In the genomic region with DNA sequence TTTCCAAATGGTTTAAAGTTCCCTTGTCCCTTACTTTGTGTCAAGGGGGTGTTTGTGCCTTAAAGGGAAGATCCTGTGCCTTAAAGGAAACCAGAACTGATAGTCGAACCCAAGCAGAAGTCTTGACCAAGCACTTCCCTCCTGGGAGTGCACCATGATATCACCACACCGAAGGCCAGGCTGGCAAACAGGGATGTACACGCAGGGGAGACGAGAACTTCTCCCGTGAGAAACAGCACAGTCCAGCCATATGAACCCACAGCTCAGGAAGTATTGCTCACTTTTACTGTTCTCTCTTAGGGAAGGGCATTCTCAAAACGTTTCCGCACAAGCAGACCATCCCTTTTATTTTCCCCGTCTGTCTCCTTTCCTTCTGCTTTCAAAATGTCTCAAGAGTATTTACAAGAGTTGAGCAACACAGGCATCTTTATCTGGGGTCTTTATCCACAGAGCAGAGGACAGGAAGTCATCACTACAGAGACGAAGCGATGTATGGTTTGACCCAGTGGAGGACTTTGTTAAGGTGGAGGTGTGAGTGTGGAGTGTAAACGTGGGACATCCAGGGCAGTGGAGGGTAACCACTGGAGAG, we compare ENCODE assay signal across 8 cellular contexts. TPM values are rescaled to one million over a fixed set of nuclear protein-coding genes. Genes with fewer than 3 reads are reported as not detected.
DNase-seq lines count a peak whose midpoint lies in the region; ATAC-seq lines count a peak whose summit lies in the region.

No MANE protein-coding gene starts in this region.

- no peaks in the 10 kb centered on the region for H3K27me3 ChIP-seq in stomach smooth muscle (ENCODE audit: control insufficient read depth in 1 of 2, insufficient read depth in 2 of 2, low read length in 2 of 2)

- intact Hi-C loops in activated CD4-positive, alpha-beta T cell treated with anti-CD3 and anti-CD28 coated beads, Interleukin-2, amount 10 ng/mL, durations not matched to agents 24 days and 14 days (cut with micrococcal nuclease): loop anchor here (1.0 to 10.0 kb wide), 6 partner anchors 8 to 1170 kb away; a partner anchor contains a TSS

- peak overlapping the region; percentile 13 to 40 for H3K9ac ChIP-seq in stomach smooth muscle (ENCODE audit: low read length in 2 of 2)

- H3K4me3 Mint-ChIP-seq in activated CD4-positive, alpha-beta T cell treated with anti-CD3 and anti-CD28 coated beads, Interleukin-2, amount 10 ng/mL, durations not matched to agents 24 days and 14 days: peak overlapping the region; percentile 80
- peak overlapping the region; percentile 85 for H3K4me3 Mint-ChIP-seq in activated T-helper 17 cell treated with anti-CD3 and anti-CD28 coated beads, Interleukin-2, amount 50 U/mL, for 72 hours

- H3K27me3 Mint-ChIP-seq in activated CD4-positive, alpha-beta T cell treated with anti-CD3 and anti-CD28 coated beads, Interleukin-2, amount 10 ng/mL, durations not matched to agents 24 days and 14 days: no peaks in the 10 kb centered on the region
- no peaks in the 10 kb centered on the region for H3K27me3 Mint-ChIP-seq in activated T-helper 17 cell treated with anti-CD3 and anti-CD28 coated beads, Interleukin-2, amount 50 U/mL, for 72 hours

- ATAC-seq in activated T-helper 17 cell treated with anti-CD3 and anti-CD28 coated beads, Interleukin-2, amount 50 U/mL, for 72 hours (replicated peaks): peak; percentile 10
- ATAC-seq in HG03565 (IDR thresholded peaks at IDR 0.05; ENCODE audit: unreplicated experiment): no peak

- H3K36me3 ChIP-seq in stomach smooth muscle (ENCODE audit: control insufficient read depth in 2 of 2, insufficient read depth in 2 of 2, low read length in 2 of 2): no peaks in the 10 kb centered on the region

- no peaks in the 10 kb centered on the region for H3K9me3 Mint-ChIP-seq in activated CD4-positive, alpha-beta T cell treated with anti-CD3 and anti-CD28 coated beads, Interleukin-2, amount 10 ng/mL, durations not matched to agents 24 days and 14 days
- H3K9me3 Mint-ChIP-seq in activated T-helper 17 cell treated with anti-CD3 and anti-CD28 coated beads, Interleukin-2, amount 50 U/mL, for 72 hours: no peaks in the 10 kb centered on the region

- peaks cover 23% of the 10 kb centered on the region for H3K4me1 ChIP-seq in stomach smooth muscle (ENCODE audit: control insufficient read depth, insufficient read depth, low read length)

- no peak overlapping the region for H3K27ac ChIP-seq in stomach smooth muscle (ENCODE audit: low read length)

- peaks cover 6% of the 10 kb centered on the region for H3K36me3 Mint-ChIP-seq in activated CD4-positive, alpha-beta T cell treated with anti-CD3 and anti-CD28 coated beads, Interleukin-2, amount 10 ng/mL, durations not matched to agents 24 days and 14 days (ENCODE audit: low read depth)
- peaks cover 19% of the 10 kb centered on the region for H3K36me3 Mint-ChIP-seq in activated T-helper 17 cell treated with anti-CD3 and anti-CD28 coated beads, Interleukin-2, amount 50 U/mL, for 72 hours (ENCODE audit: low read depth)

- peaks cover 66% of the 10 kb centered on the region for H3K4me1 Mint-ChIP-seq in activated CD4-positive, alpha-beta T cell treated with anti-CD3 and anti-CD28 coated beads, Interleukin-2, amount 10 ng/mL, durations not matched to agents 24 days and 14 days
- peaks cover 38% of the 10 kb centered on the region for H3K4me1 Mint-ChIP-seq in activated T-helper 17 cell treated with anti-CD3 and anti-CD28 coated beads, Interleukin-2, amount 50 U/mL, for 72 hours

- H3K9me3 ChIP-seq in stomach smooth muscle (ENCODE audit: control insufficient read depth in 2 of 2, low read length in 2 of 2): no peaks in the 10 kb centered on the region

- peak overlapping the region; percentile 98 for H3K27ac Mint-ChIP-seq in activated CD4-positive, alpha-beta T cell treated with anti-CD3 and anti-CD28 coated beads, Interleukin-2, amount 10 ng/mL, durations not matched to agents 24 days and 14 days
- H3K27ac Mint-ChIP-seq in activated T-helper 17 cell treated with anti-CD3 and anti-CD28 coated beads, Interleukin-2, amount 50 U/mL, for 72 hours: peak overlapping the region; percentile 91

- H3K4me3 ChIP-seq in stomach smooth muscle (ENCODE audit: low read length in 2 of 2): peak overlapping the region; percentile 51 to 73

- no peak for DNase-seq in activated CD4-positive, alpha-beta T cell treated with anti-CD3 and anti-CD28 coated beads, Interleukin-2, amount 10 ng/mL, durations not matched to agents 24 days and 14 days
- no peak for DNase-seq in activated CD4-positive, alpha-beta T cell treated with anti-CD3 and anti-CD28 coated beads, Interleukin-2, amount 50 U/mL, for 4 hours
- peak; percentile 66 for DNase-seq in iris pigment epithelial cell (ENCODE audit: low read depth)
- no peak for DNase-seq in NCI-H345 treated with DMSO at 0.1 percent for 48 hours (lab: John Stamatoyannopoulos, UW; ENCODE audit: unreplicated experiment)
- DNase-seq in NCI-H1694 treated with DMSO at 0.1 percent for 48 hours (lab: John Stamatoyannopoulos, UW): no peak

RNA-seq across cellular contexts. Expression of a gene that starts 12.8 kb away (rescaled TPM):
- total RNA-seq in activated CD4-positive, alpha-beta T cell treated with anti-CD3 and anti-CD28 coated beads, Interleukin-2, amount 10 ng/mL, durations not matched to agents 24 days and 14 days: 76.1 and 79.9 TPM in 2 replicates
- 10 to 100 TPM; 33.4 to 67.8 TPM for total RNA-seq in activated T-helper 17 cell treated with anti-CD3 and anti-CD28 coated beads, Interleukin-2, amount 50 U/mL, for 72 hours

RNA-seq across cellular contexts. Expression of a gene that starts 48.6 kb away (rescaled TPM):
- 81.3 and 83.8 TPM in 2 replicates for total RNA-seq in activated CD4-positive, alpha-beta T cell treated with anti-CD3 and anti-CD28 coated beads, Interleukin-2, amount 10 ng/mL, durations not matched to agents 24 days and 14 days
- 10 to 100 TPM; 11.2 to 66.1 TPM for total RNA-seq in activated T-helper 17 cell treated with anti-CD3 and anti-CD28 coated beads, Interleukin-2, amount 50 U/mL, for 72 hours
